25 cellular contexts compared by ENCODE assay signal in the genomic region with DNA sequence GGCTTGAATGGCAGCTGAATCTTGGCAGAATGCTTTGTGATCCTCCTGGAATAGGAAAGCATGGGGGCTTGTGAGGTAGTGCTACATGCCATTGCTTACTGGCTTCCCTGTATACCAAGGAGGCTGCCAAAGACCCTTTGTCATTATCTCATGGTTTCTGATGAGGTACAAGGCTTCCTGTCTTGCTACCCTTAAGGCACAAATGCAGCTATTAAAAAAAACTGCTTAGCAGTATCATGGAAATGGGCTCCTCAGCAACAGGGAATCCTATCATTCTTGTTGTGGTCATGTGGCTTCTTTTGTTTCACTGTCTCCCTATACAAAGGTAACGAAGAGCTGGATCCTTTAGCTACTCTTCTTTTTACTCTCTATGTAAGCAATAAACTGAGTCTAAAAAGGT. TPM values are rescaled to one million over a fixed set of nuclear protein-coding genes. Genes with fewer than 3 reads are reported as not detected.
"Had no signal": no experiment of that assay in that cellular context is flagged by ENCODE, and none has a peak within 500 bp of the region (broad histone marks: within the 10 kb centered on the region; RNA-seq: fewer than 3 reads in every experiment).

No MANE protein-coding gene starts in this region.

- H3K36me3 ChIP-seq: cardiac muscle cell, heart left ventricle, right lobe of liver, thyroid gland, upper lobe of right lung, WERI-Rb-1 had no signal

- H3K4me1 Mint-ChIP-seq: memory B cell had no signal

- H3K36me3 Mint-ChIP-seq: memory B cell had no signal

- H3K9me3 ChIP-seq: body of pancreas, mucosa of descending colon, right lobe of liver, thyroid gland, upper lobe of right lung had no signal

- H3K9me3 Mint-ChIP-seq: stimulated activated naive CD8-positive, alpha-beta T cell treated with anti-CD3 and anti-CD28 coated beads, Interleukin-15, Interleukin-2, amounts not matched to agents 100 ng/mL and 50 ng/mL, for 24 hours had no signal

- H3K27me3 ChIP-seq: body of pancreas, cardiac muscle cell, heart left ventricle, right lobe of liver, thyroid gland, upper lobe of right lung had no signal

- H3K4me1 ChIP-seq: upper lobe of right lung had no signal

- H3K4me3 Mint-ChIP-seq: activated naive CD4-positive, alpha-beta T cell treated with anti-CD3 and anti-CD28 coated beads, Interleukin-2, amount 50 U/mL, for 24 hours; memory B cell; nephron progenitor cell; stimulated activated naive CD8-positive, alpha-beta T cell treated with anti-CD3 and anti-CD28 coated beads, Interleukin-15, Interleukin-2, amounts not matched to agents 100 ng/mL and 50 ng/mL, for 24 hours; T-helper 2 cell treated with Interferon-gamma antibody and Interleukin-4, amounts not matched to agents 5 μg/mL and 100 μg/mL, for 36 hours had no signal

- H3K27me3 Mint-ChIP-seq: activated naive CD4-positive, alpha-beta T cell treated with anti-CD3 and anti-CD28 coated beads, Interleukin-2, amount 50 U/mL, for 24 hours had no signal

- DNase-seq: activated CD4-positive, alpha-beta T cell treated with anti-CD3 and anti-CD28 coated beads for 1 hour; activated CD4-positive, alpha-beta T cell treated with anti-CD3 and anti-CD28 coated beads, Interleukin-2, amount 50 U/mL, for 1 hour; activated gamma-delta T cell treated with Interleukin-2 at 50 U/mL for 16 hours; activated T-cell treated with anti-CD3 and anti-CD28 coated beads, Interleukin-2, amount 50 U/mL, for 1 hour; anterior cingulate cortex; body of pancreas; heart left ventricle; left colon; mucosa of descending colon; nephron progenitor cell; nucleus accumbens; right lobe of liver; stimulated activated CD4-positive, alpha-beta T cell treated with anti-CD3 and anti-CD28 coated beads, Interleukin-1b, Interleukin-23, amount 100 ng/mL, for 48 hours; substantia nigra; thyroid gland; upper lobe of right lung; WERI-Rb-1 had no signal

- H3K4me3 ChIP-seq: body of pancreas, cardiac muscle cell, heart left ventricle, mucosa of descending colon, right lobe of liver, skin epidermis, thyroid gland, upper lobe of right lung had no signal

- H3K27ac Mint-ChIP-seq: activated naive CD4-positive, alpha-beta T cell treated with anti-CD3 and anti-CD28 coated beads, Interleukin-2, amount 50 U/mL, for 24 hours; memory B cell; nephron progenitor cell; stimulated activated naive CD8-positive, alpha-beta T cell treated with anti-CD3 and anti-CD28 coated beads, Interleukin-15, Interleukin-2, amounts not matched to agents 100 ng/mL and 50 ng/mL, for 24 hours; T-helper 2 cell treated with Interferon-gamma antibody and Interleukin-4, amounts not matched to agents 5 μg/mL and 100 μg/mL, for 36 hours had no signal

- H3K27ac ChIP-seq: body of pancreas, cardiac muscle cell, heart left ventricle, right lobe of liver, skin epidermis, thyroid gland, upper lobe of right lung, WERI-Rb-1 had no signal

RNA-seq across cellular contexts. Expression of a gene that starts 47.5 kb away (rescaled TPM):
- total RNA-seq: chondrocyte, fibroblast of villous mesenchyme had no signal
